1 cellular context compared by ENCODE assay signal in the genomic region with DNA sequence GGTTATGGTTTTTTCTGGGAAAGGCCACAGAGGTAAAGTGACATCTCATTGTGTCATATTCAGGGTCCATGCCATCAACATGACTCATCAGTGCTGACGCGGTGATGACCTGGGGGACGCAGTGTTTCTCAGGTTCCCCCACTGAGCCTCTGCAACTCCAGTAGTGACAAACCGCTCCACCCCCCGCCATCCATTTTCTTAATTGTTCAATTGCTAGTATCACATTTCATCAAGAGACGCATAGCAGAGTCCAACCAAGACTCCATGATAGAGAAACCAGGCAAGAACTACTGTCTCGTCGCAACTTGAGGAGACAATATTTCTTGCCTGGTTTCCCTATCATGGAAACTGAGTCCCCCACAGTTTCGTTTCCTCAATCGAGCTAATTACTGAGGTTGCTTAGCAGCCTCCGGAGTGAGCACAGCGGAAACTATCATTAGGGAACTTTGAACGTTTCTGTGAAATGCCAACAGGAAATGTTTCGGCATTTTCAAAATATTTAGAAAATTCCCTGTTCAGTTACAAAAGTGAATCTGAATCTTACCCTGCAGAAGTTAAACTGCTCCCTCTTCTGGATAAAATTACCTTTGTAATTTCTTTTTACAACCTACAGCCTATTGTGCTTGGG.
TF ChIP-seq lines count a peak whose summit lies in the region.

No MANE protein-coding gene starts in this region.

TF ChIP-seq in K562, 482 proteins besides CTCF, POLR2A, EP300 and RAD21 (continued from another document and continues in another):
- TF ChIP-seq, protein P1, sequence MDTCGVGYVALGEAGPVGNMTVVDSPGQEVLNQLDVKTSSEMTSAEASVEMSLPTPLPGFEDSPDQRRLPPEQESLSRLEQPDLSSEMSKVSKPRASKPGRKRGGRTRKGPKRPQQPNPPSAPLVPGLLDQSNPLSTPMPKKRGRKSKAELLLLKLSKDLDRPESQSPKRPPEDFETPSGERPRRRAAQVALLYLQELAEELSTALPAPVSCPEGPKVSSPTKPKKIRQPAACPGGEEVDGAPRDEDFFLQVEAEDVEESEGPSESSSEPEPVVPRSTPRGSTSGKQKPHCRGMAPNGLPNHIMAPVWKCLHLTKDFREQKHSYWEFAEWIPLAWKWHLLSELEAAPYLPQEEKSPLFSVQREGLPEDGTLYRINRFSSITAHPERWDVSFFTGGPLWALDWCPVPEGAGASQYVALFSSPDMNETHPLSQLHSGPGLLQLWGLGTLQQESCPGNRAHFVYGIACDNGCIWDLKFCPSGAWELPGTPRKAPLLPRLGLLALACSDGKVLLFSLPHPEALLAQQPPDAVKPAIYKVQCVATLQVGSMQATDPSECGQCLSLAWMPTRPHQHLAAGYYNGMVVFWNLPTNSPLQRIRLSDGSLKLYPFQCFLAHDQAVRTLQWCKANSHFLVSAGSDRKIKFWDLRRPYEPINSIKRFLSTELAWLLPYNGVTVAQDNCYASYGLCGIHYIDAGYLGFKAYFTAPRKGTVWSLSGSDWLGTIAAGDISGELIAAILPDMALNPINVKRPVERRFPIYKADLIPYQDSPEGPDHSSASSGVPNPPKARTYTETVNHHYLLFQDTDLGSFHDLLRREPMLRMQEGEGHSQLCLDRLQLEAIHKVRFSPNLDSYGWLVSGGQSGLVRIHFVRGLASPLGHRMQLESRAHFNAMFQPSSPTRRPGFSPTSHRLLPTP (IDR thresholded peaks at IDR 0.05; ENCODE audit: borderline replicate concordance, extremely low read depth, insufficient read length), result no peak
- TF ChIP-seq ZNF146 (CRISPR knock-in tag; IDR thresholded peaks at IDR 0.05; ENCODE audit: unreplicated experiment), result no peak
- 0 out of 2 replicates have a peak, but pooled peaks have one; percentile 10 for TF ChIP-seq GABPA (tag; conservative IDR thresholded peaks at IDR 0.05; ENCODE audit: low read depth)
- TF ChIP-seq MTA3 (IDR thresholded peaks at IDR 0.05; ENCODE audit: borderline replicate concordance), result peak; percentile 90
- no peak for TF ChIP-seq ZNF778 (CRISPR knock-in tag; IDR thresholded peaks at IDR 0.05)
- TF ChIP-seq DACH1 (IDR thresholded peaks at IDR 0.05; ENCODE audit: partially characterized antibody), result no peak
- 0 out of 2 replicates have a peak, but pooled peaks have one; percentile 24 for TF ChIP-seq ZNF212 (CRISPR knock-in tag; IDR thresholded peaks at IDR 0.05)
- TF ChIP-seq, protein P2, sequence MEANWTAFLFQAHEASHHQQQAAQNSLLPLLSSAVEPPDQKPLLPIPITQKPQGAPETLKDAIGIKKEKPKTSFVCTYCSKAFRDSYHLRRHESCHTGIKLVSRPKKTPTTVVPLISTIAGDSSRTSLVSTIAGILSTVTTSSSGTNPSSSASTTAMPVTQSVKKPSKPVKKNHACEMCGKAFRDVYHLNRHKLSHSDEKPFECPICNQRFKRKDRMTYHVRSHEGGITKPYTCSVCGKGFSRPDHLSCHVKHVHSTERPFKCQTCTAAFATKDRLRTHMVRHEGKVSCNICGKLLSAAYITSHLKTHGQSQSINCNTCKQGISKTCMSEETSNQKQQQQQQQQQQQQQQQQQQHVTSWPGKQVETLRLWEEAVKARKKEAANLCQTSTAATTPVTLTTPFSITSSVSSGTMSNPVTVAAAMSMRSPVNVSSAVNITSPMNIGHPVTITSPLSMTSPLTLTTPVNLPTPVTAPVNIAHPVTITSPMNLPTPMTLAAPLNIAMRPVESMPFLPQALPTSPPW (CRISPR knock-in tag; IDR thresholded peaks at IDR 0.05), result peak; percentile 47; the same call in 1 of the 2 replicates
- peak; percentile 76 for TF ChIP-seq CEBPG (CRISPR knock-in tag; IDR thresholded peaks at IDR 0.05)
- peak in 1 of 2 experiments; percentile 37; a peak in 2 of 4 replicates for TF ChIP-seq CEBPG (tag; conservative IDR thresholded peaks at IDR 0.05 in 1 of 2, IDR thresholded peaks at IDR 0.05 in 1 of 2)
- TF ChIP-seq ZNF175 (CRISPR knock-in tag; IDR thresholded peaks at IDR 0.05; ENCODE audit: low read depth), result peak; percentile 65; the same call in 1 of the 2 replicates
- TF ChIP-seq, protein P3, sequence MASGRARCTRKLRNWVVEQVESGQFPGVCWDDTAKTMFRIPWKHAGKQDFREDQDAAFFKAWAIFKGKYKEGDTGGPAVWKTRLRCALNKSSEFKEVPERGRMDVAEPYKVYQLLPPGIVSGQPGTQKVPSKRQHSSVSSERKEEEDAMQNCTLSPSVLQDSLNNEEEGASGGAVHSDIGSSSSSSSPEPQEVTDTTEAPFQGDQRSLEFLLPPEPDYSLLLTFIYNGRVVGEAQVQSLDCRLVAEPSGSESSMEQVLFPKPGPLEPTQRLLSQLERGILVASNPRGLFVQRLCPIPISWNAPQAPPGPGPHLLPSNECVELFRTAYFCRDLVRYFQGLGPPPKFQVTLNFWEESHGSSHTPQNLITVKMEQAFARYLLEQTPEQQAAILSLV (tag; IDR thresholded peaks at IDR 0.05), result no peak
- TF ChIP-seq, protein P4, sequence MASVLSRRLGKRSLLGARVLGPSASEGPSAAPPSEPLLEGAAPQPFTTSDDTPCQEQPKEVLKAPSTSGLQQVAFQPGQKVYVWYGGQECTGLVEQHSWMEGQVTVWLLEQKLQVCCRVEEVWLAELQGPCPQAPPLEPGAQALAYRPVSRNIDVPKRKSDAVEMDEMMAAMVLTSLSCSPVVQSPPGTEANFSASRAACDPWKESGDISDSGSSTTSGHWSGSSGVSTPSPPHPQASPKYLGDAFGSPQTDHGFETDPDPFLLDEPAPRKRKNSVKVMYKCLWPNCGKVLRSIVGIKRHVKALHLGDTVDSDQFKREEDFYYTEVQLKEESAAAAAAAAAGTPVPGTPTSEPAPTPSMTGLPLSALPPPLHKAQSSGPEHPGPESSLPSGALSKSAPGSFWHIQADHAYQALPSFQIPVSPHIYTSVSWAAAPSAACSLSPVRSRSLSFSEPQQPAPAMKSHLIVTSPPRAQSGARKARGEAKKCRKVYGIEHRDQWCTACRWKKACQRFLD (CRISPR knock-in tag; IDR thresholded peaks at IDR 0.05), result no peak
- no peak for TF ChIP-seq CSDE1 (IDR thresholded peaks at IDR 0.05)
- TF ChIP-seq, protein P5, sequence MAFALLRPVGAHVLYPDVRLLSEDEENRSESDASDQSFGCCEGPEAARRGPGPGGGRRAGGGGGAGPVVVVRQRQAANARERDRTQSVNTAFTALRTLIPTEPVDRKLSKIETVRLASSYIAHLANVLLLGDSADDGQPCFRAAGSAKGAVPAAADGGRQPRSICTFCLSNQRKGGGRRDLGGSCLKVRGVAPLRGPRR (CRISPR knock-in tag; IDR thresholded peaks at IDR 0.05), result 0 out of 2 replicates have a peak, but pooled peaks have one; percentile 57
- TF ChIP-seq, protein P6, sequence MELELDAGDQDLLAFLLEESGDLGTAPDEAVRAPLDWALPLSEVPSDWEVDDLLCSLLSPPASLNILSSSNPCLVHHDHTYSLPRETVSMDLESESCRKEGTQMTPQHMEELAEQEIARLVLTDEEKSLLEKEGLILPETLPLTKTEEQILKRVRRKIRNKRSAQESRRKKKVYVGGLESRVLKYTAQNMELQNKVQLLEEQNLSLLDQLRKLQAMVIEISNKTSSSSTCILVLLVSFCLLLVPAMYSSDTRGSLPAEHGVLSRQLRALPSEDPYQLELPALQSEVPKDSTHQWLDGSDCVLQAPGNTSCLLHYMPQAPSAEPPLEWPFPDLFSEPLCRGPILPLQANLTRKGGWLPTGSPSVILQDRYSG (tag; conservative IDR thresholded peaks at IDR 0.05; ENCODE audit: low read depth), result peak; percentile 46
- TF ChIP-seq FOXA1 (IDR thresholded peaks at IDR 0.05; ENCODE audit: borderline replicate concordance), result no peak
- TF ChIP-seq CTBP1 (IDR thresholded peaks at IDR 0.05; ENCODE audit: borderline replicate concordance), result peak; percentile 78
- TF ChIP-seq ZC3H8 (IDR thresholded peaks at IDR 0.05), result no peak
- TF ChIP-seq PPARD (CRISPR knock-in tag; IDR thresholded peaks at IDR 0.05), result no peak
- TF ChIP-seq ZNF695 (CRISPR knock-in tag; IDR thresholded peaks at IDR 0.05), result no peak
- TF ChIP-seq, protein P7, sequence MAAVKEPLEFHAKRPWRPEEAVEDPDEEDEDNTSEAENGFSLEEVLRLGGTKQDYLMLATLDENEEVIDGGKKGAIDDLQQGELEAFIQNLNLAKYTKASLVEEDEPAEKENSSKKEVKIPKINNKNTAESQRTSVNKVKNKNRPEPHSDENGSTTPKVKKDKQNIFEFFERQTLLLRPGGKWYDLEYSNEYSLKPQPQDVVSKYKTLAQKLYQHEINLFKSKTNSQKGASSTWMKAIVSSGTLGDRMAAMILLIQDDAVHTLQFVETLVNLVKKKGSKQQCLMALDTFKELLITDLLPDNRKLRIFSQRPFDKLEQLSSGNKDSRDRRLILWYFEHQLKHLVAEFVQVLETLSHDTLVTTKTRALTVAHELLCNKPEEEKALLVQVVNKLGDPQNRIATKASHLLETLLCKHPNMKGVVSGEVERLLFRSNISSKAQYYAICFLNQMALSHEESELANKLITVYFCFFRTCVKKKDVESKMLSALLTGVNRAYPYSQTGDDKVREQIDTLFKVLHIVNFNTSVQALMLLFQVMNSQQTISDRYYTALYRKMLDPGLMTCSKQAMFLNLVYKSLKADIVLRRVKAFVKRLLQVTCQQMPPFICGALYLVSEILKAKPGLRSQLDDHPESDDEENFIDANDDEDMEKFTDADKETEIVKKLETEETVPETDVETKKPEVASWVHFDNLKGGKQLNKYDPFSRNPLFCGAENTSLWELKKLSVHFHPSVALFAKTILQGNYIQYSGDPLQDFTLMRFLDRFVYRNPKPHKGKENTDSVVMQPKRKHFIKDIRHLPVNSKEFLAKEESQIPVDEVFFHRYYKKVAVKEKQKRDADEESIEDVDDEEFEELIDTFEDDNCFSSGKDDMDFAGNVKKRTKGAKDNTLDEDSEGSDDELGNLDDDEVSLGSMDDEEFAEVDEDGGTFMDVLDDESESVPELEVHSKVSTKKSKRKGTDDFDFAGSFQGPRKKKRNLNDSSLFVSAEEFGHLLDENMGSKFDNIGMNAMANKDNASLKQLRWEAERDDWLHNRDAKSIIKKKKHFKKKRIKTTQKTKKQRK (IDR thresholded peaks at IDR 0.05; ENCODE audit: borderline replicate concordance, low read depth, low read length), result no peak
- TF ChIP-seq, protein P8, sequence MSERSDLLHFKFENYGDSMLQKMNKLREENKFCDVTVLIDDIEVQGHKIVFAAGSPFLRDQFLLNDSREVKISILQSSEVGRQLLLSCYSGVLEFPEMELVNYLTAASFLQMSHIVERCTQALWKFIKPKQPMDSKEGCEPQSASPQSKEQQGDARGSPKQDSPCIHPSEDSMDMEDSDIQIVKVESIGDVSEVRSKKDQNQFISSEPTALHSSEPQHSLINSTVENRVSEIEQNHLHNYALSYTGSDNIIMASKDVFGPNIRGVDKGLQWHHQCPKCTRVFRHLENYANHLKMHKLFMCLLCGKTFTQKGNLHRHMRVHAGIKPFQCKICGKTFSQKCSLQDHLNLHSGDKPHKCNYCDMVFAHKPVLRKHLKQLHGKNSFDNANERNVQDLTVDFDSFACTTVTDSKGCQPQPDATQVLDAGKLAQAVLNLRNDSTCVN (CRISPR knock-in tag; IDR thresholded peaks at IDR 0.05), result no peak
- TF ChIP-seq, protein P9, sequence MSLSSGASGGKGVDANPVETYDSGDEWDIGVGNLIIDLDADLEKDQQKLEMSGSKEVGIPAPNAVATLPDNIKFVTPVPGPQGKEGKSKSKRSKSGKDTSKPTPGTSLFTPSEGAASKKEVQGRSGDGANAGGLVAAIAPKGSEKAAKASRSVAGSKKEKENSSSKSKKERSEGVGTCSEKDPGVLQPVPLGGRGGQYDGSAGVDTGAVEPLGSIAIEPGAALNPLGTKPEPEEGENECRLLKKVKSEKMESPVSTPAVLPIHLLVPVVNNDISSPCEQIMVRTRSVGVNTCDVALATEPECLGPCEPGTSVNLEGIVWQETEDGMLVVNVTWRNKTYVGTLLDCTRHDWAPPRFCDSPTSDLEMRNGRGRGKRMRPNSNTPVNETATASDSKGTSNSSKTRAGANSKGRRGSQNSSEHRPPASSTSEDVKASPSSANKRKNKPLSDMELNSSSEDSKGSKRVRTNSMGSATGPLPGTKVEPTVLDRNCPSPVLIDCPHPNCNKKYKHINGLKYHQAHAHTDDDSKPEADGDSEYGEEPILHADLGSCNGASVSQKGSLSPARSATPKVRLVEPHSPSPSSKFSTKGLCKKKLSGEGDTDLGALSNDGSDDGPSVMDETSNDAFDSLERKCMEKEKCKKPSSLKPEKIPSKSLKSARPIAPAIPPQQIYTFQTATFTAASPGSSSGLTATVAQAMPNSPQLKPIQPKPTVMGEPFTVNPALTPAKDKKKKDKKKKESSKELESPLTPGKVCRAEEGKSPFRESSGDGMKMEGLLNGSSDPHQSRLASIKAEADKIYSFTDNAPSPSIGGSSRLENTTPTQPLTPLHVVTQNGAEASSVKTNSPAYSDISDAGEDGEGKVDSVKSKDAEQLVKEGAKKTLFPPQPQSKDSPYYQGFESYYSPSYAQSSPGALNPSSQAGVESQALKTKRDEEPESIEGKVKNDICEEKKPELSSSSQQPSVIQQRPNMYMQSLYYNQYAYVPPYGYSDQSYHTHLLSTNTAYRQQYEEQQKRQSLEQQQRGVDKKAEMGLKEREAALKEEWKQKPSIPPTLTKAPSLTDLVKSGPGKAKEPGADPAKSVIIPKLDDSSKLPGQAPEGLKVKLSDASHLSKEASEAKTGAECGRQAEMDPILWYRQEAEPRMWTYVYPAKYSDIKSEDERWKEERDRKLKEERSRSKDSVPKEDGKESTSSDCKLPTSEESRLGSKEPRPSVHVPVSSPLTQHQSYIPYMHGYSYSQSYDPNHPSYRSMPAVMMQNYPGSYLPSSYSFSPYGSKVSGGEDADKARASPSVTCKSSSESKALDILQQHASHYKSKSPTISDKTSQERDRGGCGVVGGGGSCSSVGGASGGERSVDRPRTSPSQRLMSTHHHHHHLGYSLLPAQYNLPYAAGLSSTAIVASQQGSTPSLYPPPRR (CRISPR knock-in tag; IDR thresholded peaks at IDR 0.05; ENCODE audit: borderline replicate concordance), result no peak
- TF ChIP-seq SETDB1 (IDR thresholded peaks at IDR 0.05; ENCODE audit: low read length), result no peak
- TF ChIP-seq, protein P10, sequence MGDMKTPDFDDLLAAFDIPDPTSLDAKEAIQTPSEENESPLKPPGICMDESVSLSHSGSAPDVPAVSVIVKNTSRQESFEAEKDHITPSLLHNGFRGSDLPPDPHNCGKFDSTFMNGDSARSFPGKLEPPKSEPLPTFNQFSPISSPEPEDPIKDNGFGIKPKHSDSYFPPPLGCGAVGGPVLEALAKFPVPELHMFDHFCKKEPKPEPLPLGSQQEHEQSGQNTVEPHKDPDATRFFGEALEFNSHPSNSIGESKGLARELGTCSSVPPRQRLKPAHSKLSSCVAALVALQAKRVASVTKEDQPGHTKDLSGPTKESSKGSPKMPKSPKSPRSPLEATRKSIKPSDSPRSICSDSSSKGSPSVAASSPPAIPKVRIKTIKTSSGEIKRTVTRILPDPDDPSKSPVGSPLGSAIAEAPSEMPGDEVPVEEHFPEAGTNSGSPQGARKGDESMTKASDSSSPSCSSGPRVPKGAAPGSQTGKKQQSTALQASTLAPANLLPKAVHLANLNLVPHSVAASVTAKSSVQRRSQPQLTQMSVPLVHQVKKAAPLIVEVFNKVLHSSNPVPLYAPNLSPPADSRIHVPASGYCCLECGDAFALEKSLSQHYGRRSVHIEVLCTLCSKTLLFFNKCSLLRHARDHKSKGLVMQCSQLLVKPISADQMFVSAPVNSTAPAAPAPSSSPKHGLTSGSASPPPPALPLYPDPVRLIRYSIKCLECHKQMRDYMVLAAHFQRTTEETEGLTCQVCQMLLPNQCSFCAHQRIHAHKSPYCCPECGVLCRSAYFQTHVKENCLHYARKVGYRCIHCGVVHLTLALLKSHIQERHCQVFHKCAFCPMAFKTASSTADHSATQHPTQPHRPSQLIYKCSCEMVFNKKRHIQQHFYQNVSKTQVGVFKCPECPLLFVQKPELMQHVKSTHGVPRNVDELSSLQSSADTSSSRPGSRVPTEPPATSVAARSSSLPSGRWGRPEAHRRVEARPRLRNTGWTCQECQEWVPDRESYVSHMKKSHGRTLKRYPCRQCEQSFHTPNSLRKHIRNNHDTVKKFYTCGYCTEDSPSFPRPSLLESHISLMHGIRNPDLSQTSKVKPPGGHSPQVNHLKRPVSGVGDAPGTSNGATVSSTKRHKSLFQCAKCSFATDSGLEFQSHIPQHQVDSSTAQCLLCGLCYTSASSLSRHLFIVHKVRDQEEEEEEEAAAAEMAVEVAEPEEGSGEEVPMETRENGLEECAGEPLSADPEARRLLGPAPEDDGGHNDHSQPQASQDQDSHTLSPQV (IDR thresholded peaks at IDR 0.05), result peak; percentile 96
- peak; percentile 61 for TF ChIP-seq MAFF (IDR thresholded peaks at IDR 0.05; ENCODE audit: low read length)
- peak; percentile 50; the same call in 1 of the 2 replicates for TF ChIP-seq ZNF76 (CRISPR knock-in tag; IDR thresholded peaks at IDR 0.05; ENCODE audit: borderline replicate concordance)
